Comparison of ENCODE assay signal across 15 cellular contexts in the genomic region with DNA sequence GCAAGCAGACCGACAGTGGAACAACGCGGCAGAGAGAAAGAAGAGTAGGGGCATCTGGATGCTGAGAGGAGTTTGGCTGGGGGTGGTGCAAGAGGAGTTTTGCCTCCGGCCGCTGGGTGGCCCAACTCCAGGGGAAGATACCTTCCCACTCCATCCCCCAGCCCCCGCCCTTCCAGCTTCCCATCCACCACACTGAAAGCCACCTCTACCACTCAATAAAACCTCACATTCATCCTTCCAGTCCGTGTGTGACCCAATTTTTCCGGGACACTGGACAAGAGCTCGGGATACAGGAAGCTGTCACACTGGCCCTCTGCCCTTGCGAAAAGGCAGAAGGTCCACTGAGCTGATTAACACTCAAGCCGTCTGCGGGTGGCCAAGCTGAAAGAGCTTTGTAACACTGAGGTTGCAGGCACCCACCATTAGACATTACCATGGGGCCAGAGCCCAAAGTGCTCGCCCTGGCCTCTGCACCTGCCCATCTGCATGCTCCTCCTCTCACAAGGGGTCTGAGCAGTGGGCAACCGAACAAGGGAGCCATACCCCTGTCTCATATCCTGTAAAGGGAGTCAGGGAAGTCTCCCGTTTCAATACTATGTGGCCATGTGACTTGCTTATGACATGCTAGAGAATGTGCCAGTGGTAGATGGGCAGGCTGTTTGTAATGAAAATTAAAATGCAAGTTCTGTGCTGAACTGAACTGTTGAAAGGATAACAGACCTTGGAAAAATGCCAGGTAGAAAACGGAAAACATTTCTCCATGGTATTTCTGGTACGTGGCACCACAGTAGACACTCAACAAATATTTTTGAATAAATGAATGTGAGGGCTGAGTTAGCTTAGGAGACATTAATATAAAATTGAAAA.
DNase-seq lines count a peak whose midpoint lies in the region; ATAC-seq and TF ChIP-seq lines count a peak whose summit lies in the region.
"Had no signal": no experiment of that assay in that cellular context is flagged by ENCODE, and none has a peak within 500 bp of the region (broad histone marks: within the 10 kb centered on the region; RNA-seq: fewer than 3 reads in every experiment).

No MANE protein-coding gene starts in this region.

- in situ Hi-C loops in G401 (cut with HindIII; ENCODE audit: low sequenced_read_pairs): no loop called here
- in situ Hi-C loops in GM13976 (cut with MboI; ENCODE audit: low sequenced_read_pairs, unreplicated experiment): no loop called here

- H2BK120ac ChIP-seq in trophoblast cell (ENCODE audit: insufficient read depth, low read length, poor library complexity): no peak overlapping the region

- peak; percentile 89 for DNase-seq in G401 (ENCODE audit: low spot score)
- DNase-seq in astrocyte of the hippocampus (ENCODE audit: low read depth, low spot score): peak; percentile 37
- DNase-seq in head of caudate nucleus: peak in 29 of 42 donors; percentile 3 to 62 (median 12)
- no peak for DNase-seq in trophoblast cell
- no peak for DNase-seq in GM13976 (ENCODE audit: low spot score)
- no peak for DNase-seq in NCI-H1105 treated with DMSO at 0.1 percent for 48 hours (lab: John Stamatoyannopoulos, UW)
- DNase-seq in vagina (ENCODE audit: extremely low spot score in 2 of 2): no peak
- DNase-seq: activated naive CD4-positive, alpha-beta T cell treated with anti-CD3 and anti-CD28 coated beads, Interleukin-2, amount 10 ng/mL, durations not matched to agents 7 days and 5 days; NCI-H1436; NCI-H774; stimulated activated naive CD4-positive, alpha-beta T cell treated with Interleukin-2 at 50 U/mL for 16 hours had no signal

- H4K8ac ChIP-seq in trophoblast cell (ENCODE audit: low read depth, low read length): no peak overlapping the region

- intact Hi-C loops in head of caudate nucleus (cut with DNase I): no loop called here
- intact Hi-C loops in vagina (cut with DNase I): no loop called here

- H4K91ac ChIP-seq in trophoblast cell (ENCODE audit: low read depth, low read length): peak overlapping the region; percentile 2

- H3K9me3 ChIP-seq in trophoblast cell (ENCODE audit: insufficient read depth, low read depth, low read length) (peaks cover 2% of the 10 kb centered on the region), vagina (no peaks in the 10 kb centered on the region)
- H3K9me3 ChIP-seq: BLaER1, pancreas had no signal

- TF ChIP-seq CTCF in GM13976 (IDR thresholded peaks at IDR 0.05; ENCODE audit: borderline replicate concordance, control extremely low read depth, extremely low read depth, insufficient read depth, missing control alignments): no peak
- no peak for TF ChIP-seq CTCF in vagina (IDR thresholded peaks at IDR 0.05)

- H3K79me2 ChIP-seq in trophoblast cell (ENCODE audit: control insufficient read depth, insufficient read depth, low read length, poor library complexity): no peaks in the 10 kb centered on the region

- TF ChIP-seq POLR2A in vagina (IDR thresholded peaks at IDR 0.05): no peak

- ATAC-seq in HG03354 (IDR thresholded peaks at IDR 0.05; ENCODE audit: poor library complexity, severe bottlenecking, unreplicated experiment): no peak

- no peak overlapping the region for H3K27ac ChIP-seq in trophoblast cell (ENCODE audit: low read depth, low read length)
- no peak overlapping the region for H3K27ac ChIP-seq in vagina
- H3K27ac ChIP-seq: BLaER1, pancreas had no signal

- no peak overlapping the region for H3K4me3 ChIP-seq in trophoblast cell (ENCODE audit: low read depth, low read length)
- no peak overlapping the region for H3K4me3 ChIP-seq in vagina
- H3K4me3 ChIP-seq: BLaER1, lung, pancreas had no signal

- no peak overlapping the region for H3K4ac ChIP-seq in trophoblast cell (ENCODE audit: low read depth, low read length)

- H2AK5ac ChIP-seq in trophoblast cell (ENCODE audit: low read length): peak overlapping the region; percentile 39

- H2BK12ac ChIP-seq in trophoblast cell (ENCODE audit: low read length): peak overlapping the region; percentile 42

- no peak overlapping the region for H3K23ac ChIP-seq in trophoblast cell (ENCODE audit: low read length)

- no peak overlapping the region for H3K18ac ChIP-seq in trophoblast cell (ENCODE audit: low read length)

- H3K9ac ChIP-seq in trophoblast cell (ENCODE audit: low read length): no peak overlapping the region
- H3K9ac ChIP-seq: BLaER1 had no signal

- H2AFZ ChIP-seq in trophoblast cell (ENCODE audit: insufficient read depth, low read length, poor library complexity): no peak overlapping the region

- H3K36me3 ChIP-seq in trophoblast cell (ENCODE audit: control insufficient read depth in 1 of 2, insufficient read depth in 2 of 2, low read length in 2 of 2) (no peaks in the 10 kb centered on the region), vagina (no peaks in the 10 kb centered on the region)
- H3K36me3 ChIP-seq: BLaER1, pancreas had no signal

- no peak overlapping the region for H3K4me2 ChIP-seq in trophoblast cell (ENCODE audit: low read length)
- H3K4me2 ChIP-seq: BLaER1 had no signal

- WGBS in trophoblast cell (ENCODE audit: extremely low coverage, insufficient coverage, insufficient read length): no CpG with 5 or more reads among the region's 17 CpGs

- no peak overlapping the region for H4K12ac ChIP-seq in trophoblast cell (ENCODE audit: low read depth, low read length)

- H3K79me1 ChIP-seq in trophoblast cell (ENCODE audit: low read length): peaks cover 6% of the 10 kb centered on the region

- H3K27me3 ChIP-seq in trophoblast cell (ENCODE audit: insufficient read depth, low read length): no peaks in the 10 kb centered on the region
- H3K27me3 ChIP-seq in vagina: no peaks in the 10 kb centered on the region
- H3K27me3 ChIP-seq: BLaER1, pancreas had no signal

- H3K14ac ChIP-seq in trophoblast cell (ENCODE audit: low read length): no peak overlapping the region

- peaks cover 3 to 7% of the 10 kb centered on the region in 2 experiments for H3K4me1 ChIP-seq in trophoblast cell (ENCODE audit: control insufficient read depth in 1 of 2, insufficient read depth in 2 of 2, low read length in 2 of 2)
- no peaks in the 10 kb centered on the region for H3K4me1 ChIP-seq in vagina

- no peak overlapping the region for H2BK5ac ChIP-seq in trophoblast cell (ENCODE audit: low read depth, low read length, poor library complexity)

Comparison
In these comparisons a context has a peak if more than half of its experiments do, and no peak if none do; other contexts are left out.
1. DNase-seq: peak in G401 (single experiment), astrocyte of the hippocampus (single experiment) and head of caudate nucleus (29 of 42); none in trophoblast cell (0 of 2), GM13976 (single experiment), NCI-H1105 treated with DMSO at 0.1 percent for 48 hours (single experiment) and vagina (0 of 2).